In genomic region chr11:124776865-124777645, GRCh38 we compare ENCODE assay signal across 28 cellular contexts. TPM values are rescaled to one million over a fixed set of nuclear protein-coding genes. Genes with fewer than 3 reads are reported as not detected.
DNase-seq lines count a peak whose midpoint lies in the region; ATAC-seq and TF ChIP-seq lines count a peak whose summit lies in the region.
"Had no signal": no experiment of that assay in that cellular context is flagged by ENCODE, and none has a peak within 500 bp of the region (broad histone marks: within the 10 kb centered on the region; RNA-seq: fewer than 3 reads in every experiment).

No MANE protein-coding gene starts in this region.

- no peaks in the 10 kb centered on the region for H3K9me3 Mint-ChIP-seq in T-cell
- no peaks in the 10 kb centered on the region for H3K9me3 Mint-ChIP-seq in natural killer cell treated with Interleukin-12 subunit alpha and Interleukin-12 subunit beta and Interleukin-15 and Interleukin-18, amount 100 ng/mL, for 72 hours
- H3K9me3 Mint-ChIP-seq: GM23338; T-helper 1 cell treated with Interleukin-12 subunit alpha and Interleukin-12 subunit beta and Interleukin-4 antibody, amounts not matched to agents 30 μg/mL and 1 μg/mL, for 36 hours had no signal

- no peaks in the 10 kb centered on the region for H3K9me2 ChIP-seq in PC-9 (ENCODE audit: insufficient read depth)

- intact Hi-C loops in PC-9 (cut with micrococcal nuclease; ENCODE audit: unreplicated experiment): no loop called here

- H3K27me3 ChIP-seq in BLaER1: no peaks in the 10 kb centered on the region
- no peaks in the 10 kb centered on the region for H3K27me3 ChIP-seq in PC-9 (ENCODE audit: insufficient read depth, low read depth)
- H3K27me3 ChIP-seq: body of pancreas had no signal

- H2AFZ ChIP-seq in PC-9: no peak overlapping the region
- H2AFZ ChIP-seq: GM23338 had no signal

- peak overlapping the region; percentile 6; the same call in 1 of the 2 replicates for H3K4me2 ChIP-seq in BLaER1
- H3K4me2 ChIP-seq in PC-9: no peak overlapping the region
- H3K4me2 ChIP-seq: GM23338 had no signal

- peak overlapping the region; percentile 8 to 44 for H3K27ac Mint-ChIP-seq in T-cell
- H3K27ac Mint-ChIP-seq in natural killer cell treated with Interleukin-12 subunit alpha and Interleukin-12 subunit beta and Interleukin-15 and Interleukin-18, amount 100 ng/mL, for 72 hours: peak overlapping the region; percentile 7 to 14
- H3K27ac Mint-ChIP-seq: B cell; GM23338; T-helper 1 cell treated with Interleukin-12 subunit alpha and Interleukin-12 subunit beta and Interleukin-4 antibody, amounts not matched to agents 30 μg/mL and 1 μg/mL, for 36 hours had no signal

- H3K79me2 ChIP-seq in PC-9 (ENCODE audit: low read depth): peaks cover 28% of the 10 kb centered on the region

- H3K9ac ChIP-seq in BLaER1: no peak overlapping the region

- ATAC-seq in T-cell (replicated peaks in 1 of 4): peak in 2 of 4 experiments; percentile 35 to 98
- ATAC-seq in natural killer cell treated with Interleukin-12 subunit alpha and Interleukin-12 subunit beta and Interleukin-15 and Interleukin-18, amount 100 ng/mL, for 72 hours: peak in 1 of 2 donors; percentile 48
- ATAC-seq: body of pancreas, esophagus mucosa, GM23338, lower lobe of right lung, mucosa of descending colon had no signal

- TF ChIP-seq CTCF in coronary artery (IDR thresholded peaks at IDR 0.05): no peak
- TF ChIP-seq CTCF in PC-9 (conservative IDR thresholded peaks at IDR 0.05): no peak

- H3K27me3 Mint-ChIP-seq in T-cell: no peaks in the 10 kb centered on the region
- no peaks in the 10 kb centered on the region for H3K27me3 Mint-ChIP-seq in natural killer cell treated with Interleukin-12 subunit alpha and Interleukin-12 subunit beta and Interleukin-15 and Interleukin-18, amount 100 ng/mL, for 72 hours
- H3K27me3 Mint-ChIP-seq: B cell had no signal

- H3K27ac ChIP-seq in BLaER1: no peak overlapping the region
- peak overlapping the region; percentile 68 to 89 for H3K27ac ChIP-seq in coronary artery
- H3K27ac ChIP-seq in PC-9: no peak overlapping the region
- H3K27ac ChIP-seq: lower lobe of right lung, skin epidermis had no signal

- peaks cover 3% of the 10 kb centered on the region; the same call in 1 of the 2 replicates for H3F3A ChIP-seq in PC-9 (ENCODE audit: insufficient read depth, low read depth)

- peaks cover 27% of the 10 kb centered on the region for H3K36me3 Mint-ChIP-seq in T-cell
- H3K36me3 Mint-ChIP-seq in natural killer cell treated with Interleukin-12 subunit alpha and Interleukin-12 subunit beta and Interleukin-15 and Interleukin-18, amount 100 ng/mL, for 72 hours: peaks cover 14% of the 10 kb centered on the region

- H3K4me1 Mint-ChIP-seq in T-cell: peaks cover 25 to 29% (median 27%) of the 10 kb centered on the region in 3 donors
- H3K4me1 Mint-ChIP-seq in natural killer cell treated with Interleukin-12 subunit alpha and Interleukin-12 subunit beta and Interleukin-15 and Interleukin-18, amount 100 ng/mL, for 72 hours (ENCODE audit: low read depth in 2 of 2): peaks cover 17 to 24% of the 10 kb centered on the region in 2 donors

- BruUV-seq in PC-9 (replicated peaks; lab: Mats Ljungman, UMichigan): no TSS peak

- H3K9me3 ChIP-seq in BLaER1 (no peaks in the 10 kb centered on the region), PC-9 (ENCODE audit: insufficient read depth, low read depth) (no peaks in the 10 kb centered on the region)
- H3K9me3 ChIP-seq: body of pancreas, lower lobe of right lung, mucosa of descending colon had no signal

- CTCF ChIA-PET in T-cell (lab: Charles Lee) (interaction anchor here in 1 of 2 donors (1.2 to 1.5 kb wide), 2 partner anchors 16 to 31 kb away, joined by 3 to 7 read pairs; no protein-coding TSS in a partner anchor), PC-9 (lab: Charles Lee) (no interaction called here)

- DNase-seq in T-cell (no peak), coronary artery (ENCODE audit: low spot score) (peak; percentile 85), NCI-H2171 treated with DMSO at 0.1 percent for 48 hours (lab: John Stamatoyannopoulos, UW) (no peak), PC-9 (no peak), NCI-H146 treated with DMSO at 0.1 percent for 48 hours (lab: John Stamatoyannopoulos, UW; ENCODE audit: unreplicated experiment) (no peak), islet precursor cell (no peak)
- DNase-seq in natural killer cell treated with Interleukin-12 subunit alpha and Interleukin-12 subunit beta and Interleukin-15 and Interleukin-18, amount 100 ng/mL, for 72 hours (ENCODE audit: low spot score): no peak
- DNase-seq: activated CD4-positive, alpha-beta T cell treated with anti-CD3 and anti-CD28 coated beads for 4 hours; activated naive CD4-positive, alpha-beta T cell treated with anti-CD3 and anti-CD28 coated beads, Interleukin-2, amount 50 U/mL, for 16 hours; activated T-cell treated with anti-CD3 and anti-CD28 coated beads, Interleukin-2, amount 50 U/mL, for 48 hours; body of pancreas; COR-L47; DMS79; kidney; lower lobe of right lung; mucosa of descending colon; NCI-H1930; NCI-H2227 treated with DMSO at 0.1 percent for 48 hours; NCI-H748 treated with DMSO at 0.1 percent for 48 hours; RPMI8226 had no signal

- H3K36me3 ChIP-seq in BLaER1 (peaks cover 28% of the 10 kb centered on the region), PC-9 (ENCODE audit: low read depth) (no peaks in the 10 kb centered on the region; the same call in 1 of the 2 replicates)

- peak overlapping the region in 1 of 3 donors; percentile 41 for H3K4me3 Mint-ChIP-seq in T-cell
- peak overlapping the region; percentile 59 for H3K4me3 Mint-ChIP-seq in natural killer cell treated with Interleukin-12 subunit alpha and Interleukin-12 subunit beta and Interleukin-15 and Interleukin-18, amount 100 ng/mL, for 72 hours
- H3K4me3 Mint-ChIP-seq: B cell; GM23338; T-helper 1 cell treated with Interleukin-12 subunit alpha and Interleukin-12 subunit beta and Interleukin-4 antibody, amounts not matched to agents 30 μg/mL and 1 μg/mL, for 36 hours had no signal

- H4K20me1 ChIP-seq in BLaER1: no peaks in the 10 kb centered on the region
- H4K20me1 ChIP-seq in PC-9 (ENCODE audit: insufficient read depth): no peaks in the 10 kb centered on the region

- H3K4me1 ChIP-seq in BLaER1 (peaks cover 12% of the 10 kb centered on the region; the same call in 1 of the 2 replicates), PC-9 (replicated peaks; ENCODE audit: insufficient read depth) (peaks cover 2% of the 10 kb centered on the region)
- H3K4me1 ChIP-seq: lower lobe of right lung had no signal

- POLR2A ChIA-PET in T-cell (lab: Charles Lee) (no interaction called here), PC-9 (lab: Charles Lee; ENCODE audit: unreplicated experiment) (no interaction called here)

- H3K4me3 ChIP-seq in BLaER1 (no peak overlapping the region), coronary artery (no peak overlapping the region), PC-9 (no peak overlapping the region)
- H3K4me3 ChIP-seq: body of pancreas, GM23338, lower lobe of right lung, mucosa of descending colon, skin epidermis had no signal

RNA-seq across cellular contexts. Expression of gene ESAM, which starts 15.0 kb away (rescaled TPM):
- 1 to 10 TPM; 1.2 to 3.5 (median 2.5) TPM for total RNA-seq in T-cell
- 1 to 10 TPM in 1 of 2 donors, under 1 TPM in 1; 0.17 to 1.4 TPM for total RNA-seq in natural killer cell treated with Interleukin-12 subunit alpha and Interleukin-12 subunit beta and Interleukin-15 and Interleukin-18, amount 100 ng/mL, for 72 hours
- total RNA-seq in PC-9 (2021): 13.5 and 15.3 TPM in 2 replicates
- total RNA-seq: GM23338 had no signal

RNA-seq across cellular contexts. Expression of gene MSANTD2, which starts 23.2 kb away (rescaled TPM):
- total RNA-seq in T-cell (10 to 100 TPM; 10.1 to 25.2 (median 19.9) TPM), PC-9 (2021) (16.9 and 18.1 TPM in 2 replicates)
- total RNA-seq in natural killer cell treated with Interleukin-12 subunit alpha and Interleukin-12 subunit beta and Interleukin-15 and Interleukin-18, amount 100 ng/mL, for 72 hours: 10 to 100 TPM; 10.5 to 20.4 TPM

RNA-seq across cellular contexts. Expression of gene VSIG2, which starts 25.0 kb away (rescaled TPM):
- 1 to 10 TPM in 2 of 5 donors, under 1 TPM in 3; 0.66 to 1.6 (median 0.98) TPM for total RNA-seq in T-cell
- total RNA-seq in natural killer cell treated with Interleukin-12 subunit alpha and Interleukin-12 subunit beta and Interleukin-15 and Interleukin-18, amount 100 ng/mL, for 72 hours: not detected
- 12.4 and 13.6 TPM in 2 replicates for total RNA-seq in PC-9 (2021)
- total RNA-seq: A673, B cell, GM23338, subcutaneous adipose tissue had no signal

RNA-seq across cellular contexts. Expression of gene NRGN, which starts 37.3 kb away (rescaled TPM):
- total RNA-seq in T-cell: 10 to 100 TPM in 1 of 5 donors, 1 to 10 TPM in 1, under 1 TPM in 3; 0.26 to 11.0 (median 0.89) TPM
- 1 to 10 TPM in 1 of 2 donors, under 1 TPM in 1; 0.57 to 5.4 TPM for total RNA-seq in natural killer cell treated with Interleukin-12 subunit alpha and Interleukin-12 subunit beta and Interleukin-15 and Interleukin-18, amount 100 ng/mL, for 72 hours
- 6.8 and 10.2 TPM in 2 replicates for total RNA-seq in PC-9 (2021)
- total RNA-seq: B cell, body of pancreas had no signal

Comparison
In these comparisons a context has a peak if more than half of its experiments do, and no peak if none do; other contexts are left out.
1. H3K27ac ChIP-seq: peak in coronary artery (2 of 2); none in BLaER1 (single experiment) and PC-9 (single experiment).